Comparison of ENCODE assay signal across 9 cellular contexts in genomic region chrX:47200385-47201150, GRCh38. TPM values are rescaled to one million over a fixed set of nuclear protein-coding genes. Genes with fewer than 3 reads are reported as not detected.
DNase-seq lines count a peak whose midpoint lies in the region; ATAC-seq and TF ChIP-seq lines count a peak whose summit lies in the region.
"Had no signal": no experiment of that assay in that cellular context is flagged by ENCODE, and none has a peak within 500 bp of the region (broad histone marks: within the 10 kb centered on the region; RNA-seq: fewer than 3 reads in every experiment).

No MANE protein-coding gene starts in this region.

- no peaks in the 10 kb centered on the region for H3K27me3 ChIP-seq in prostate gland (replicated peaks; ENCODE audit: insufficient read depth)
- no peaks in the 10 kb centered on the region for H3K27me3 ChIP-seq in ascending aorta

- H3K4me1 ChIP-seq in prostate gland (replicated peaks) (no peaks in the 10 kb centered on the region), ascending aorta (peaks cover 11 to 12% of the 10 kb centered on the region in 2 donors)

- intact Hi-C loops in prostate gland (cut with DNase I): no loop called here
- intact Hi-C loops in ascending aorta (cut with DNase I): no loop called here

- DNase-seq in EL (peak; percentile 9), RKO (ENCODE audit: low spot score) (peak; percentile 47), fibroblast of gingiva (ENCODE audit: low read depth) (peak; percentile 76), prostate gland (ENCODE audit: low spot score) (peak; percentile 56), kidney glomerular epithelial cell (lab: John Stamatoyannopoulos, UW) (no peak), ascending aorta (ENCODE audit: low spot score in 2 of 2) (no peak)
- DNase-seq: NCI-H1417 treated with DMSO at 0.1 percent for 48 hours had no signal

- no peak overlapping the region for H3K4me3 ChIP-seq in prostate gland
- no peak overlapping the region for H3K4me3 ChIP-seq in ascending aorta

- H3K36me3 ChIP-seq in prostate gland: peaks cover 0 to 12% of the 10 kb centered on the region in 2 donors
- H3K36me3 ChIP-seq in ascending aorta: peaks cover 60 to 77% of the 10 kb centered on the region in 2 donors

- peak overlapping the region; percentile 68 to 70 for H3K27ac ChIP-seq in prostate gland
- H3K27ac ChIP-seq in ascending aorta: peak overlapping the region in 1 of 2 donors; percentile 46

- 61% methylated on average over 9 of the region's 9 CpGs for WGBS in prostate gland

- peak; percentile 18 for TF ChIP-seq POLR2A in prostate gland (IDR thresholded peaks at IDR 0.05)

- TF ChIP-seq CTCF in prostate gland (IDR thresholded peaks at IDR 0.05) (peak in 1 of 4 experiments; percentile 40), ascending aorta (IDR thresholded peaks at IDR 0.05) (no peak)

- ATAC-seq in HG02938 (IDR thresholded peaks at IDR 0.05; ENCODE audit: unreplicated experiment) (no peak), HG03196 (IDR thresholded peaks at IDR 0.05; ENCODE audit: unreplicated experiment) (no peak)

- no peaks in the 10 kb centered on the region for H3K9me3 ChIP-seq in prostate gland
- H3K9me3 ChIP-seq in ascending aorta: no peaks in the 10 kb centered on the region

RNA-seq across cellular contexts. Expression of gene UBA1, which starts 6.9 kb away (rescaled TPM):
- 100 to 1,000 TPM; 185 to 286 TPM for total RNA-seq in prostate gland
- total RNA-seq in ascending aorta: 162 TPM

RNA-seq across cellular contexts. Expression of gene CDK16, which starts 17.9 kb away (rescaled TPM):
- total RNA-seq in prostate gland (100 to 1,000 TPM in 1 of 2 donors, 10 to 100 TPM in 1; 63.5 to 173 TPM), ascending aorta (87.4 TPM)

RNA-seq across cellular contexts. Expression of gene USP11, which starts 32.2 kb away (rescaled TPM):
- total RNA-seq in prostate gland (100 to 1,000 TPM in 1 of 2 donors, 10 to 100 TPM in 1; 43.3 to 124 TPM), ascending aorta (104 TPM)

RNA-seq across cellular contexts. Expression of gene RBM10, which starts 55.5 kb away (rescaled TPM):
- total RNA-seq in prostate gland (10 to 100 TPM; 45.0 to 49.0 TPM), ascending aorta (52.4 TPM)

RNA-seq across cellular contexts. Expression of gene NDUFB11, which starts 56.1 kb away (rescaled TPM):
- total RNA-seq in prostate gland (100 to 1,000 TPM in 1 of 2 donors, 10 to 100 TPM in 1; 85.3 to 131 TPM), ascending aorta (122 TPM)

Comparison
In these comparisons a context has a peak if more than half of its experiments do, and no peak if none do; other contexts are left out.
1. DNase-seq: peak in EL (single experiment), RKO (single experiment), fibroblast of gingiva (single experiment) and prostate gland (single experiment); none in kidney glomerular epithelial cell (single experiment) and ascending aorta (0 of 2).